ENCODE assay signal across 8 cellular contexts in the genomic region with DNA sequence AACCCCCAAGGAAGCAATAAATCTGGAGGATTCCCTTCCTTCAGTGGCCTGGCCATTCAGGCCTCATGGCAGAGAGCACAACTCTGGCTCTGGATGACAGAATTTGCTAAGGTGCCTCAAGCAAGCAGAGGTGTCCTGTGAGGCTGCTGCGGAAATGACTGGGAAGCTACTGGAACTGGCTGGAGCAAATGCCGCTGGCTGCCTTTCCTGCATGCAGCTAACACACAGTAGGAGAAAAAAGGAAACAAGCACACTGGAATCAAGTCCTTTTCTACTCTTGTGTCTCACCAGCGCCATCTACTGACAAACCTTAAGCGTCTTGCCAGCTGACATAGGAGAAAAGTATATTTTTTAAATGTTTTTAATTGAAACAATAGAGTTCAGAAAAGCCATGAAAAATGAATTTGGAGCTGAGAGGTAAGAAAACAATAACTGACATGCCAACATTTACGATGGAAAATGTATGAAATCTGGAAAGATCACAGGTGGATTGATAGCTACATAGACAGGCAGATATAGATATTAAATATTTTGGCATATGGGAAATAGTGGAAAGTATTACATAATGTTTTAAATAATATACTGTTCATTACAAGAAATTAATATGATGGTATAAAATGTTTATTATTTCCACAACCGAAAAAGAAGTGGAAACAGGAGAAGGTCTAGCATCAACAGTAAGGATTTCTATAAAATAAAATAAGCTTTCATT.
DNase-seq lines count a peak whose midpoint lies in the region; ATAC-seq, FAIRE-seq and TF ChIP-seq lines count a peak whose summit lies in the region.

No MANE protein-coding gene starts in this region.

- no peak for TF ChIP-seq POLR2A in body of pancreas (IDR thresholded peaks at IDR 0.05)

- peak; percentile 71 for ATAC-seq in GM19455 (IDR thresholded peaks at IDR 0.05; ENCODE audit: unreplicated experiment)
- peak; percentile 40 for ATAC-seq in body of pancreas

- FAIRE-seq in HTR-8/SVneo (lab: Jason Lieb, UNC) (no peak), urothelium cell line (lab: Jason Lieb, UNC) (no peak)

- H3K27ac ChIP-seq in body of pancreas, result no peak overlapping the region

- TF ChIP-seq CTCF in body of pancreas (IDR thresholded peaks at IDR 0.05), result peak; percentile 39 to 62 (median 55)

- H3K36me3 ChIP-seq in body of pancreas (replicated peaks in 1 of 2; ENCODE audit: insufficient read depth in 1 of 2, low read depth in 2 of 2), result no peaks in the 10 kb centered on the region

- 9 to 12% methylated on average over 6 of the region's 6 CpGs for WGBS in body of pancreas, 2 donors

- no peaks in the 10 kb centered on the region for H3K27me3 ChIP-seq in body of pancreas

- no peak overlapping the region for H3K4me3 ChIP-seq in body of pancreas

- intact Hi-C loops in body of pancreas (cut with DNase I), result no loop called here

- peak; percentile 93 for DNase-seq in DMS53 (lab: John Stamatoyannopoulos, UW)
- peak; percentile 3 for DNase-seq in HTR-8/SVneo (ENCODE audit: insufficient read length, low spot score)
- DNase-seq in NCI-H748 treated with DMSO at 0.1 percent for 48 hours (lab: John Stamatoyannopoulos, UW), result peak; percentile 83
- DNase-seq in body of pancreas, result peak; percentile 34 to 55 (median 42)
- peak; percentile 41 for DNase-seq in kidney glomerular epithelial cell (lab: John Stamatoyannopoulos, UW)
- peak; percentile 14 for DNase-seq in urothelium cell line (ENCODE audit: low spot score)
- no peak for DNase-seq in stimulated activated naive CD4-positive, alpha-beta T cell treated with Interleukin-2 at 50 U/mL for 16 hours (lab: John Stamatoyannopoulos, UW)

- peaks cover 3% of the 10 kb centered on the region for H3K4me1 ChIP-seq in body of pancreas

- no peaks in the 10 kb centered on the region for H3K9me3 ChIP-seq in body of pancreas
